Comparison of ENCODE assay signal across 1 cellular context in genomic region chr1:200887772-200888348, GRCh38.
TF ChIP-seq lines count a peak whose summit lies in the region.

No MANE protein-coding gene starts in this region.

TF ChIP-seq in K562, 482 proteins besides CTCF, POLR2A, EP300 and RAD21:
- no peak for TF ChIP-seq BCL6 (CRISPR knock-in tag; IDR thresholded peaks at IDR 0.05)
- no peak for TF ChIP-seq ZNF740 (CRISPR knock-in tag; IDR thresholded peaks at IDR 0.05)
- no peak for TF ChIP-seq ZNF740 (tag; IDR thresholded peaks at IDR 0.05)
- no peak for TF ChIP-seq AFF4 (CRISPR knock-in tag; IDR thresholded peaks at IDR 0.05)
